ENCODE assay signal across 8 cellular contexts in the genomic region with DNA sequence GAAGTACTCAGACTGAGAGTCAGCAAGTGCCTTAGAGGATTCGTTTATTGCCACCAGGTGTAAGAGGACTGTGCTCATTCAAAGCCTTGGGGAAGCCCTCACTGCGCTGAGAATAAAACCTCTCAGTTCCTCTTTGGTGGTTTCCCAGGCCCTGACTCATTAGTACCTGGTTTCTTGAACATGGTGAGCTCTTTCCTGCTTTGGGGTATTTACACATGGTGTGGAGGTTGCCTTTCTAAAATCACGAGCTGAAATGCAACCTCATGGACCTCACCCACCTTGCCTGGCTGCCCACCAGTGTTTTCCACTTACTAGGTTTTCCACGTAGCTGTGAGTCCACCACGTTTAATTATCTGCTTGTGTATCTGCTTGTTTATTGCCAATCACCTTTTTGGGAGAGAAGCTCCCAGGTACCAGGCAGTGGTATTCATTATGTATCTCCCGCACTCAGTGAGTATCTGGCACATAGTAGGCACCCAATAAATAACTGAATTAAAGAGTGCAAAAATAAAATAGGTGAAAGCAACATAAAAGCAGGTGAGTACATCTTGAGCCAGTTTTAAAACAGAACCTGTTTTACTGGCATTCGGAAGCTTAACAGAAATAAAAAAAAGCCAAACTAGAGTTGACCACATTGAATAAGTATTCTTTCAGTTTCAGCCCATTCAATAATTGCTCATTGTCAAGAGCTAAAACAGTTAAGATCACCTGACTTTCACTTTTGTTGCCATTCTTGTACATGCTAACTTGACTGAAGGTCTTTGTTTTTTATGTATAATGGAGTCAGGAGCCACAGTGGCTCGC.
DNase-seq lines count a peak whose midpoint lies in the region; ATAC-seq and TF ChIP-seq lines count a peak whose summit lies in the region.

No MANE protein-coding gene starts in this region.

- DNase-seq in activated B cell treated with CpG ODN at 0.5 μM for 24 hours (peak; percentile 48), H4 (ENCODE audit: low spot score) (no peak), NCI-H1048 (lab: John Stamatoyannopoulos, UW) (no peak), Right ventricle myocardium inferior (ENCODE audit: missing footprints) (no peak), middle frontal gyrus (ENCODE audit: extremely low spot score, low spot score) (no peak)

- H3K4me1 Mint-ChIP-seq in activated B cell treated with CpG ODN at 0.5 μM for 24 hours, result peaks cover 42% of the 10 kb centered on the region

- ATAC-seq in GM19455 (IDR thresholded peaks at IDR 0.05; ENCODE audit: unreplicated experiment) (peak; percentile 82), HG03457 (IDR thresholded peaks at IDR 0.05; ENCODE audit: unreplicated experiment) (peak; percentile 69), activated B cell treated with CpG ODN at 0.5 μM for 24 hours (ENCODE audit: low read depth) (peak; percentile 94), Right ventricle myocardium inferior (no peak)

- intact Hi-C loops in activated B cell treated with CpG ODN at 0.5 μM for 24 hours (cut with micrococcal nuclease) (loop anchor here (1.0 to 5.0 kb wide), 7 partner anchors 17 to 1309 kb away; a partner anchor contains a TSS), Right ventricle myocardium inferior (cut with DNase I) (no loop called here)

- peak overlapping the region; percentile 69 for H3K4me3 Mint-ChIP-seq in activated B cell treated with CpG ODN at 0.5 μM for 24 hours

- POLR2A ChIA-PET in activated B cell treated with CpG ODN at 0.5 μM for 24 hours (lab: Charles Lee), result interaction anchor here (0.7 to 2.0 kb wide), 5 partner anchors 31 to 1309 kb away, joined by 3 to 9 read pairs (median 4); a partner anchor contains a TSS

- H3K4me3 ChIP-seq in GM08714 (ENCODE audit: low read length), result peak overlapping the region; percentile 53; the same call in 1 of the 2 replicates

- H3K36me3 Mint-ChIP-seq in activated B cell treated with CpG ODN at 0.5 μM for 24 hours (ENCODE audit: low read depth), result no peaks in the 10 kb centered on the region

- TF ChIP-seq CTCF in activated B cell treated with CpG ODN at 0.5 μM for 24 hours (IDR thresholded peaks at IDR 0.05), result no peak

- peaks cover 18% of the 10 kb centered on the region for H3K27me3 Mint-ChIP-seq in activated B cell treated with CpG ODN at 0.5 μM for 24 hours

- CTCF ChIA-PET in activated B cell treated with CpG ODN at 0.5 μM for 24 hours (lab: Charles Lee), result interaction anchor here (1.1 to 1.4 kb wide), 3 partner anchors 16 to 623 kb away, joined by 3 to 4 read pairs (median 3); no protein-coding TSS in a partner anchor

- H3K27ac Mint-ChIP-seq in activated B cell treated with CpG ODN at 0.5 μM for 24 hours, result peak overlapping the region; percentile 84

- no peaks in the 10 kb centered on the region for H3K9me3 Mint-ChIP-seq in activated B cell treated with CpG ODN at 0.5 μM for 24 hours
